Comparison of ENCODE assay signal across 15 cellular contexts in genomic region chr14:58751788-58752187, GRCh38.
"Had no signal": no experiment of that assay in that cellular context is flagged by ENCODE, and none has a peak within 500 bp of the region (broad histone marks: within the 10 kb centered on the region; RNA-seq: fewer than 3 reads in every experiment).

No MANE protein-coding gene starts in this region.

- ATAC-seq: activated T-helper 17 cell treated with anti-CD3 and anti-CD28 coated beads, Interleukin-2, amount 50 U/mL, for 72 hours; left ventricle myocardium superior; mucosa of descending colon; natural killer cell treated with Interleukin-12 subunit alpha and Interleukin-12 subunit beta and Interleukin-15 and Interleukin-18, amount 100 ng/mL, for 72 hours; stimulated activated naive B cell treated with anti-CD40 and anti-IgM and Interleukin-4, amounts not matched to agents 10 μg/mL and 1 μg/mL and 100 μg/mL, for 72 hours had no signal

- H3K27me3 ChIP-seq: spleen had no signal

- H3K36me3 Mint-ChIP-seq: activated naive CD8-positive, alpha-beta T cell treated with anti-CD3 and anti-CD28 coated beads, Interleukin-2, amount 10 ng/mL, durations not matched to agents 7 days and 5 days; natural killer cell treated with Interleukin-12 subunit alpha and Interleukin-12 subunit beta and Interleukin-15 and Interleukin-18, amount 100 ng/mL, for 72 hours; stimulated activated naive B cell treated with anti-CD40 and anti-IgM and Interleukin-4, amounts not matched to agents 10 μg/mL and 1 μg/mL and 100 μg/mL, for 72 hours; type B pancreatic cell had no signal

- DNase-seq: activated CD4-positive, alpha-beta memory T cell treated with anti-CD3 and anti-CD28 coated beads, Interleukin-2, amount 10 ng/mL, durations not matched to agents 7 days and 5 days; activated CD4-positive, alpha-beta T cell treated with anti-CD3 and anti-CD28 coated beads for 48 hours; activated CD4-positive, CD25-positive, alpha-beta regulatory T cell; activated naive CD4-positive, alpha-beta T cell; activated naive CD8-positive, alpha-beta T cell treated with anti-CD3 and anti-CD28 coated beads, Interleukin-2, amount 10 ng/mL, durations not matched to agents 7 days and 5 days; activated T-cell treated with anti-CD3 and anti-CD28 coated beads, Interleukin-2, amount 50 U/mL, for 1 hour; left ventricle myocardium superior; SK-N-SH; spleen; stimulated activated naive B cell treated with anti-CD40 and anti-IgM and Interleukin-4, amounts not matched to agents 10 μg/mL and 1 μg/mL and 100 μg/mL, for 72 hours had no signal

- H3K4me3 Mint-ChIP-seq: activated CD4-positive, alpha-beta memory T cell treated with anti-CD3 and anti-CD28 coated beads, Interleukin-2, amount 10 ng/mL, durations not matched to agents 7 days and 5 days; activated naive CD8-positive, alpha-beta T cell treated with anti-CD3 and anti-CD28 coated beads, Interleukin-2, amount 10 ng/mL, durations not matched to agents 7 days and 5 days; activated T-helper 17 cell treated with anti-CD3 and anti-CD28 coated beads, Interleukin-2, amount 50 U/mL, for 72 hours; natural killer cell treated with Interleukin-12 subunit alpha and Interleukin-12 subunit beta and Interleukin-15 and Interleukin-18, amount 100 ng/mL, for 72 hours; stimulated activated naive B cell treated with anti-CD40 and anti-IgM and Interleukin-4, amounts not matched to agents 10 μg/mL and 1 μg/mL and 100 μg/mL, for 72 hours; type B pancreatic cell had no signal

- H3K27me3 Mint-ChIP-seq: activated CD4-positive, alpha-beta memory T cell treated with anti-CD3 and anti-CD28 coated beads, Interleukin-2, amount 10 ng/mL, durations not matched to agents 7 days and 5 days; natural killer cell treated with Interleukin-12 subunit alpha and Interleukin-12 subunit beta and Interleukin-15 and Interleukin-18, amount 100 ng/mL, for 72 hours; stimulated activated naive B cell treated with anti-CD40 and anti-IgM and Interleukin-4, amounts not matched to agents 10 μg/mL and 1 μg/mL and 100 μg/mL, for 72 hours; type B pancreatic cell had no signal

- H3K9ac ChIP-seq: SK-N-SH had no signal

- H3K27ac Mint-ChIP-seq: activated CD4-positive, alpha-beta memory T cell treated with anti-CD3 and anti-CD28 coated beads, Interleukin-2, amount 10 ng/mL, durations not matched to agents 7 days and 5 days; activated naive CD8-positive, alpha-beta T cell treated with anti-CD3 and anti-CD28 coated beads, Interleukin-2, amount 10 ng/mL, durations not matched to agents 7 days and 5 days; activated T-helper 17 cell treated with anti-CD3 and anti-CD28 coated beads, Interleukin-2, amount 50 U/mL, for 72 hours; natural killer cell treated with Interleukin-12 subunit alpha and Interleukin-12 subunit beta and Interleukin-15 and Interleukin-18, amount 100 ng/mL, for 72 hours; stimulated activated naive B cell treated with anti-CD40 and anti-IgM and Interleukin-4, amounts not matched to agents 10 μg/mL and 1 μg/mL and 100 μg/mL, for 72 hours; type B pancreatic cell had no signal

- H3K27ac ChIP-seq: epithelial cell of prostate had no signal

- H3K9me3 ChIP-seq: mucosa of descending colon, SK-N-SH, spleen had no signal

- H3K4me3 ChIP-seq: mucosa of descending colon, spleen had no signal

- H3K9me3 Mint-ChIP-seq: activated CD4-positive, alpha-beta memory T cell treated with anti-CD3 and anti-CD28 coated beads, Interleukin-2, amount 10 ng/mL, durations not matched to agents 7 days and 5 days; activated naive CD8-positive, alpha-beta T cell treated with anti-CD3 and anti-CD28 coated beads, Interleukin-2, amount 10 ng/mL, durations not matched to agents 7 days and 5 days; activated T-helper 17 cell treated with anti-CD3 and anti-CD28 coated beads, Interleukin-2, amount 50 U/mL, for 72 hours; natural killer cell treated with Interleukin-12 subunit alpha and Interleukin-12 subunit beta and Interleukin-15 and Interleukin-18, amount 100 ng/mL, for 72 hours; stimulated activated naive B cell treated with anti-CD40 and anti-IgM and Interleukin-4, amounts not matched to agents 10 μg/mL and 1 μg/mL and 100 μg/mL, for 72 hours; type B pancreatic cell had no signal

- H3K36me3 ChIP-seq: spleen had no signal
